2 cellular contexts compared by ENCODE assay signal in genomic region chr2:60553496-60553991, GRCh38.
TF ChIP-seq lines count a peak whose summit lies in the region.

BCL11A (minus strand) TSS chr2:60553654; CDS start chr2:60553270, 384 bp downstream.

TF ChIP-seq in A549, 52 proteins besides CTCF, POLR2A, EP300 and RAD21 (continued from another document):
- no peak for TF ChIP-seq MAFK (IDR thresholded peaks at IDR 0.05; ENCODE audit: partially characterized antibody)
- TF ChIP-seq RFX5 (IDR thresholded peaks at IDR 0.05): no peak
- no peak for TF ChIP-seq HOXB5 (CRISPR knock-in tag; IDR thresholded peaks at IDR 0.05)
- no peak for TF ChIP-seq HOXB13 (CRISPR knock-in tag; IDR thresholded peaks at IDR 0.05; ENCODE audit: low read depth)
- TF ChIP-seq ZC3H11A (IDR thresholded peaks at IDR 0.05): no peak
- no peak for TF ChIP-seq RNF2 (IDR thresholded peaks at IDR 0.05; ENCODE audit: borderline replicate concordance, low read depth)
- TF ChIP-seq SMC3 (IDR thresholded peaks at IDR 0.05): no peak

TF ChIP-seq in SK-N-SH, 30 proteins besides CTCF, POLR2A, EP300 and RAD21 (continued from another document):
- TF ChIP-seq IRF3 (IDR thresholded peaks at IDR 0.05; ENCODE audit: low read depth, low read length): no peak
- no peak for TF ChIP-seq USF2 (IDR thresholded peaks at IDR 0.05; ENCODE audit: borderline replicate concordance, low read depth, low read length)
- TF ChIP-seq SIN3A (IDR thresholded peaks at IDR 0.05; ENCODE audit: borderline replicate concordance, low read depth, low read length): peak; percentile 54; the same call in 1 of the 2 replicates
- TF ChIP-seq TEAD4 (IDR thresholded peaks at IDR 0.05; ENCODE audit: borderline replicate concordance, insufficient read depth): no peak
- TF ChIP-seq FOSL2 (IDR thresholded peaks at IDR 0.05; ENCODE audit: borderline replicate concordance, low read depth): no peak
- no peak for TF ChIP-seq SMC3 (IDR thresholded peaks at IDR 0.05; ENCODE audit: low read depth, low read length)
- TF ChIP-seq REST (IDR thresholded peaks at IDR 0.05; ENCODE audit: low read depth, low read length): peak; percentile 57; the same call in 1 of the 2 replicates
- no peak for TF ChIP-seq NFIC (IDR thresholded peaks at IDR 0.05; ENCODE audit: borderline replicate concordance)
- peak; percentile 5; the same call in 1 of the 2 replicates for TF ChIP-seq YY1 (IDR thresholded peaks at IDR 0.05; ENCODE audit: low read depth)
